Comparison of ENCODE assay signal across 28 cellular contexts in genomic region chr12:111141205-111141604, GRCh38.
"Had no signal": no experiment of that assay in that cellular context is flagged by ENCODE, and none has a peak within 500 bp of the region (broad histone marks: within the 10 kb centered on the region; RNA-seq: fewer than 3 reads in every experiment).

No MANE protein-coding gene starts in this region.

- FAIRE-seq: endometrium, endothelial cell of umbilical vein, frontal cortex had no signal

- ATAC-seq: effector memory CD8-positive, alpha-beta T cell; esophagus mucosa; foreskin keratinocyte; gastrocnemius medialis; gastroesophageal sphincter; heart left ventricle; heart right ventricle had no signal

- H2AFZ ChIP-seq: hepatocyte had no signal

- DNase-seq: colonic mucosa; cortex of kidney; dermis blood vessel endothelial cell; dorsolateral prefrontal cortex; effector CD4-positive, alpha-beta T cell; effector CD8-positive, alpha-beta T cell; effector memory CD4-positive, alpha-beta T cell; effector memory CD8-positive, alpha-beta T cell; endodermal cell; erythroblast; esophagus squamous epithelium; foreskin fibroblast; foreskin keratinocyte; foreskin melanocyte; gastrocnemius medialis; glutamatergic neuron; head of caudate nucleus; heart left ventricle; heart right ventricle had no signal

- H3K36me3 ChIP-seq: colonic mucosa, esophagus muscularis mucosa, esophagus squamous epithelium, gastrocnemius medialis, gastroesophageal sphincter, heart left ventricle, heart right ventricle had no signal

- H3K4me3 ChIP-seq: colonic mucosa, coronary artery, dorsolateral prefrontal cortex, esophagus muscularis mucosa, esophagus squamous epithelium, gastrocnemius medialis, gastroesophageal sphincter, heart left ventricle, heart right ventricle, hepatocyte had no signal

- H3K27ac ChIP-seq: colonic mucosa, coronary artery, epithelial cell of prostate, esophagus muscularis mucosa, esophagus squamous epithelium, foreskin keratinocyte, gastrocnemius medialis, gastroesophageal sphincter, heart left ventricle, heart right ventricle, hepatocyte had no signal

- H3K4me1 ChIP-seq: colonic mucosa, foreskin keratinocyte, gastrocnemius medialis, heart left ventricle, heart right ventricle had no signal

- H3K79me2 ChIP-seq: hepatocyte had no signal

- H3K4me2 ChIP-seq: hepatocyte had no signal

- H3K9me3 ChIP-seq: colonic mucosa, esophagus muscularis mucosa, esophagus squamous epithelium, gastrocnemius medialis, gastroesophageal sphincter, heart left ventricle, heart right ventricle had no signal

- H3K27me3 ChIP-seq: colonic mucosa, esophagus muscularis mucosa, gastrocnemius medialis, hepatocyte had no signal
